In genomic region chr1:61079898-61080336, GRCh38 we compare ENCODE assay signal across 9 cellular contexts. TPM values are rescaled to one million over a fixed set of nuclear protein-coding genes. Genes with fewer than 3 reads are reported as not detected.
A peak's percentile ranks its signal among the peaks of the same experiment; 100 is the strongest.
DNase-seq lines count a peak whose midpoint lies in the region; ATAC-seq and TF ChIP-seq lines count a peak whose summit lies in the region.
"Had no signal": no experiment of that assay in that cellular context is flagged by ENCODE, and none has a peak within 500 bp of the region (broad histone marks: within the 10 kb centered on the region; RNA-seq: fewer than 3 reads in every experiment).

No MANE protein-coding gene starts in this region.

- H3K4me1 ChIP-seq in CD4-positive, CD25-positive, alpha-beta regulatory T cell (ENCODE audit: control insufficient read depth, insufficient read depth, low read length, poor library complexity, severe bottlenecking) = peaks cover 52% of the 10 kb centered on the region
- H3K4me1 ChIP-seq in duodenal mucosa (ENCODE audit: control insufficient read depth in 1 of 2, insufficient read depth in 2 of 2, low read length in 2 of 2) (peaks cover 40 to 54% of the 10 kb centered on the region in 2 donors), liver (ENCODE audit: control insufficient read depth in 4 of 4, insufficient read depth in 4 of 4, low read length in 3 of 4) (peaks cover 2 to 53% (median 44%) of the 10 kb centered on the region in 4 donors)

- peak overlapping the region; percentile 11 for H3K4me3 ChIP-seq in CD4-positive, CD25-positive, alpha-beta regulatory T cell (ENCODE audit: low read depth, low read length)
- peak overlapping the region; percentile 45 to 46 for H3K4me3 ChIP-seq in duodenal mucosa (ENCODE audit: low read depth in 1 of 2, low read length in 2 of 2)
- no peak overlapping the region for H3K4me3 ChIP-seq in liver (ENCODE audit: low read depth in 1 of 3, low read length in 3 of 3)

- H3K27me3 Mint-ChIP-seq in CD4-positive, CD25-positive, alpha-beta regulatory T cell = peaks cover 59% of the 10 kb centered on the region

- H3K27ac ChIP-seq in CD4-positive, CD25-positive, alpha-beta regulatory T cell (ENCODE audit: insufficient read depth, low read length, poor library complexity, severe bottlenecking) = no peak overlapping the region
- no peak overlapping the region for H3K27ac ChIP-seq in duodenal mucosa (ENCODE audit: low read depth, low read length)
- H3K27ac ChIP-seq in liver (ENCODE audit: low read depth in 1 of 2, low read length in 2 of 2) = peak overlapping the region; percentile 97 to 98
- H3K27ac ChIP-seq in substantia nigra (ENCODE audit: low read depth, low read length, poor library complexity, severe bottlenecking) = peak overlapping the region; percentile 86
- H3K27ac ChIP-seq: KMS-11 had no signal

- H3K9ac ChIP-seq in duodenal mucosa (ENCODE audit: low read depth in 1 of 2, low read length in 2 of 2) (no peak overlapping the region), liver (ENCODE audit: low read depth in 1 of 2, low read length in 2 of 2) (no peak overlapping the region)
- H3K9ac ChIP-seq: KMS-11 had no signal

- H3K27me3 ChIP-seq in CD4-positive, CD25-positive, alpha-beta regulatory T cell (ENCODE audit: control insufficient read depth, insufficient read depth, low read length) = peaks cover 22% of the 10 kb centered on the region
- H3K27me3 ChIP-seq in duodenal mucosa (ENCODE audit: control insufficient read depth in 1 of 2, insufficient read depth in 2 of 2, low read length in 2 of 2) (no peaks in the 10 kb centered on the region), liver (ENCODE audit: control insufficient read depth in 4 of 4, insufficient read depth in 4 of 4, low read length in 3 of 4) (no peaks in the 10 kb centered on the region)

- no peaks in the 10 kb centered on the region for H3K36me3 Mint-ChIP-seq in CD4-positive, CD25-positive, alpha-beta regulatory T cell

- peaks cover 30 to 58% (median 45%) of the 10 kb centered on the region in 4 donors for H3K4me1 Mint-ChIP-seq in CD4-positive, CD25-positive, alpha-beta regulatory T cell

- DNase-seq in CD4-positive, CD25-positive, alpha-beta regulatory T cell = no peak
- peak in 72 of 76 experiments; percentile 12 to 80 (median 59) for DNase-seq in HUDEP-2 (lab: John Stamatoyannopoulos, UW; ENCODE audit: unreplicated experiment in 76 of 76)
- DNase-seq in SHP77 treated with DMSO at 0.1 percent for 48 hours (lab: John Stamatoyannopoulos, UW) = peak; percentile 59
- peak in 45 of 49 donors; percentile 8 to 85 (median 65) for DNase-seq in substantia nigra (lab: John Stamatoyannopoulos, UW)

- H3K9me3 Mint-ChIP-seq in CD4-positive, CD25-positive, alpha-beta regulatory T cell = peaks cover 0 to 4% (median 0%) of the 10 kb centered on the region in 7 donors

- WGBS in liver = 4% methylated on average over 14 of the region's 14 CpGs

- no peak for ATAC-seq in CD4-positive, CD25-positive, alpha-beta regulatory T cell (ENCODE audit: low read depth in 2 of 2)
- no peak for ATAC-seq in GM21526 (IDR thresholded peaks at IDR 0.05; ENCODE audit: low FRiP score, unreplicated experiment)
- ATAC-seq in HG02852 (IDR thresholded peaks at IDR 0.05; ENCODE audit: unreplicated experiment) = no peak

- no peaks in the 10 kb centered on the region for H3K36me3 ChIP-seq in CD4-positive, CD25-positive, alpha-beta regulatory T cell (ENCODE audit: control insufficient read depth, insufficient read depth, low read length)
- H3K36me3 ChIP-seq in duodenal mucosa (ENCODE audit: control insufficient read depth in 1 of 2, insufficient read depth in 2 of 2, low read length in 2 of 2) = no peaks in the 10 kb centered on the region
- no peaks in the 10 kb centered on the region for H3K36me3 ChIP-seq in liver (ENCODE audit: control insufficient read depth in 4 of 4, insufficient read depth in 3 of 4, low read depth in 1 of 4, low read length in 3 of 4)

- TF ChIP-seq CTCF in liver (IDR thresholded peaks at IDR 0.05; ENCODE audit: low read depth, low read length, missing input control) = no peak

- peak overlapping the region; percentile 60 to 90 (median 72) for H3K4me3 Mint-ChIP-seq in CD4-positive, CD25-positive, alpha-beta regulatory T cell

- no peaks in the 10 kb centered on the region for H3K9me3 ChIP-seq in CD4-positive, CD25-positive, alpha-beta regulatory T cell (ENCODE audit: control insufficient read depth in 2 of 2, low read length in 2 of 2)
- no peaks in the 10 kb centered on the region for H3K9me3 ChIP-seq in duodenal mucosa (ENCODE audit: control insufficient read depth in 1 of 2, low read length in 2 of 2)
- H3K9me3 ChIP-seq in liver (ENCODE audit: control insufficient read depth in 4 of 4, low read length in 3 of 4) = no peaks in the 10 kb centered on the region

- TF ChIP-seq RAD21 in liver (IDR thresholded peaks at IDR 0.05) = peak in 1 of 2 donors; percentile 76

- peak overlapping the region in 2 of 3 donors; percentile 39 to 82 for H3K27ac Mint-ChIP-seq in CD4-positive, CD25-positive, alpha-beta regulatory T cell

TF ChIP-seq in liver, 16 proteins besides CTCF, POLR2A, EP300 and RAD21:
- peak; percentile 90 for TF ChIP-seq REST (IDR thresholded peaks at IDR 0.05)
- no peak for TF ChIP-seq TAF1 (conservative IDR thresholded peaks at IDR 0.05)
- peak; percentile 44 to 60 for TF ChIP-seq RXRA (IDR thresholded peaks at IDR 0.05)
- no peak for TF ChIP-seq FOXA1 (IDR thresholded peaks at IDR 0.05)
- peak; percentile 75 for TF ChIP-seq NR2F2 (IDR thresholded peaks at IDR 0.05)
- no peak for TF ChIP-seq FOXA2 (IDR thresholded peaks at IDR 0.05)
- TF ChIP-seq JUND (IDR thresholded peaks at IDR 0.05) = no peak
- peak; percentile 16 for TF ChIP-seq ZBTB33 (IDR thresholded peaks at IDR 0.05)
- TF ChIP-seq YY1 (IDR thresholded peaks at IDR 0.05) = peak; percentile 42
- TF ChIP-seq EGR1 (IDR thresholded peaks at IDR 0.05; ENCODE audit: low read depth in 2 of 2) = peak in 1 of 2 donors; percentile 75
- TF ChIP-seq ATF3 (IDR thresholded peaks at IDR 0.05) = no peak
- peak in 1 of 2 donors; percentile 29 for TF ChIP-seq GABPA (IDR thresholded peaks at IDR 0.05 in 1 of 2, conservative IDR thresholded peaks at IDR 0.05 in 1 of 2)
- TF ChIP-seq MAX (IDR thresholded peaks at IDR 0.05) = peak; percentile 41
- peak; percentile 46 to 55 for TF ChIP-seq HNF4A (conservative IDR thresholded peaks at IDR 0.05)
- TF ChIP-seq SP1 (IDR thresholded peaks at IDR 0.05) = peak; percentile 58
- TF ChIP-seq HNF4G (IDR thresholded peaks at IDR 0.05) = peak; percentile 15

RNA-seq across cellular contexts. Expression of gene NFIA, which starts 2.4 kb away (rescaled TPM):
- total RNA-seq in CD4-positive, CD25-positive, alpha-beta regulatory T cell = 1.5 TPM
- polyA plus RNA-seq in CD4-positive, CD25-positive, alpha-beta regulatory T cell = 1 to 10 TPM in 3 of 4 donors, under 1 TPM in 1; 0.86 to 3.9 (median 2.1) TPM
- total RNA-seq in liver = 10 to 100 TPM; 16.6 to 27.7 TPM
- 10 to 100 TPM in 1 of 2 donors, 1 to 10 TPM in 1; 6.8 to 53.7 TPM for polyA plus RNA-seq in liver

Comparison
In these comparisons a context has a peak if more than half of its experiments do, and no peak if none do; other contexts are left out.
1. DNase-seq: peak in HUDEP-2 (72 of 76), SHP77 treated with DMSO at 0.1 percent for 48 hours (single experiment) and substantia nigra (45 of 49); none in CD4-positive, CD25-positive, alpha-beta regulatory T cell (0 of 3).
2. H3K27ac ChIP-seq: peak in liver (2 of 2) and substantia nigra (single experiment); none in CD4-positive, CD25-positive, alpha-beta regulatory T cell (single experiment) and duodenal mucosa (single experiment).
3. H3K4me3 ChIP-seq: peak in CD4-positive, CD25-positive, alpha-beta regulatory T cell (single experiment) and duodenal mucosa (2 of 2); none in liver (0 of 3).